ENCODE assay signal across 26 cellular contexts in the genomic region with DNA sequence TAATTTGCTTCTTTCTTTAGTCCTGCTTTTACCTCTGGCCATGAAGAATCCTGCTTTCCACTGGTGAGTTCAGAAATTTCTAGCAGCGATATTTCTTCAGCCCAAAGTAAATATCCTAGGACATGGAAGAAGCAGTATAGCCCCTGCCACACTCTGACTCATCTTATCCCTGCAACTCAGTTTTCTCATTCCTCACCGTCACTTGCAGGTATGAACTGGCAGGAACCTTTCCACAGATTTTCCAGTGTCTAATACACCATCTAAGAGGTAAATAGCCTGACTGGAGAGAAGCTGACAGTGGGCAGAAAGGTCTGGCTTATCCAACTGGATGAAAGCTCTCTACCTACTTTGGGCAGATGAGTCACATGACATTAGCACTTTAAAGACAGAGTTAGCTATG.
"Had no signal": no experiment of that assay in that cellular context is flagged by ENCODE, and none has a peak within 500 bp of the region (broad histone marks: within the 10 kb centered on the region; RNA-seq: fewer than 3 reads in every experiment).

No MANE protein-coding gene starts in this region.

- H3K4me3 ChIP-seq: ascending aorta, body of pancreas, cardiac muscle cell, SK-N-MC had no signal

- H3K4me1 Mint-ChIP-seq: activated naive CD8-positive, alpha-beta T cell treated with anti-CD3 and anti-CD28 coated beads, Interleukin-2, amount 50 U/mL, for 24 hours; IgD-negative memory B cell had no signal

- H3K9me3 ChIP-seq: ascending aorta, body of pancreas had no signal

- H3K4me1 ChIP-seq: ascending aorta had no signal

- ATAC-seq: activated naive CD4-positive, alpha-beta T cell treated with anti-CD3 and anti-CD28 coated beads, Interleukin-2, amount 50 U/mL, for 72 hours; activated naive CD8-positive, alpha-beta T cell treated with anti-CD3 and anti-CD28 coated beads, Interleukin-2, amount 50 U/mL, for 24 hours; activated T-cell treated with anti-CD3 and anti-CD28 coated beads, Interleukin-2, amount 50 U/mL, for 4 hours; body of pancreas; T-cell had no signal

- H3K36me3 Mint-ChIP-seq: activated CD4-positive, alpha-beta memory T cell treated with anti-CD3 and anti-CD28 coated beads for 36 hours; IgD-negative memory B cell; T-cell had no signal

- H3K27ac ChIP-seq: ascending aorta, body of pancreas, cardiac muscle cell, SK-N-MC, VCaP had no signal

- H3K4me3 Mint-ChIP-seq: activated CD4-positive, alpha-beta memory T cell treated with anti-CD3 and anti-CD28 coated beads for 36 hours; activated CD4-positive, alpha-beta T cell treated with anti-CD3 and anti-CD28 coated beads, Interleukin-2, amount 10 ng/mL, durations not matched to agents 7 days and 5 days; activated naive CD8-positive, alpha-beta T cell treated with anti-CD3 and anti-CD28 coated beads, Interleukin-2, amount 50 U/mL, for 24 hours; activated T-cell treated with anti-CD3 and anti-CD28 coated beads, Interleukin-2, amount 50 U/mL, for 4 hours; IgD-negative memory B cell; T-cell had no signal

- H3K36me3 ChIP-seq: ascending aorta, cardiac muscle cell had no signal

- H3K27ac Mint-ChIP-seq: activated CD4-positive, alpha-beta memory T cell treated with anti-CD3 and anti-CD28 coated beads for 36 hours; activated CD4-positive, alpha-beta T cell treated with anti-CD3 and anti-CD28 coated beads, Interleukin-2, amount 10 ng/mL, durations not matched to agents 7 days and 5 days; activated naive CD4-positive, alpha-beta T cell treated with anti-CD3 and anti-CD28 coated beads, Interleukin-2, amount 50 U/mL, for 72 hours; activated naive CD8-positive, alpha-beta T cell treated with anti-CD3 and anti-CD28 coated beads, Interleukin-2, amount 50 U/mL, for 24 hours; IgD-negative memory B cell; T-cell had no signal

- H3K27me3 Mint-ChIP-seq: activated CD4-positive, alpha-beta memory T cell treated with anti-CD3 and anti-CD28 coated beads for 36 hours; activated CD4-positive, alpha-beta T cell treated with anti-CD3 and anti-CD28 coated beads, Interleukin-2, amount 10 ng/mL, durations not matched to agents 7 days and 5 days; activated naive CD8-positive, alpha-beta T cell treated with anti-CD3 and anti-CD28 coated beads, Interleukin-2, amount 50 U/mL, for 24 hours; IgD-negative memory B cell; T-cell had no signal

- DNase-seq: activated CD4-positive, alpha-beta memory T cell treated with anti-CD3 and anti-CD28 coated beads for 36 hours; activated CD4-positive, alpha-beta T cell treated with anti-CD3 and anti-CD28 coated beads, Interleukin-2, amount 10 ng/mL, durations not matched to agents 7 days and 5 days; activated CD4-positive, CD25-positive, alpha-beta regulatory T cell; activated CD8-positive, alpha-beta memory T cell treated with anti-CD3 and anti-CD28 coated beads for 24 hours; activated effector memory CD4-positive, alpha-beta T cell treated with anti-CD3 and anti-CD28 coated beads, Interleukin-2, amount 50 U/mL, for 16 hours; activated naive CD4-positive, alpha-beta T cell treated with Interleukin-2 at 50 U/mL for 16 hours; activated naive CD8-positive, alpha-beta T cell treated with anti-CD3 and anti-CD28 coated beads, Interleukin-2, amount 50 U/mL, for 24 hours; activated T-cell treated with anti-CD3 and anti-CD28 coated beads, Interleukin-2, amount 50 U/mL, for 4 hours; amniotic stem cell; body of pancreas; KG1; NCI-H1105; NCI-H1436; NCI-H1694 treated with DMSO at 0.1 percent for 48 hours; NCI-H2081; NCI-H510A treated with DMSO at 0.1 percent for 48 hours; SIG-M5; T-cell; T-helper 2 cell; T1000 had no signal

- H3K9me3 Mint-ChIP-seq: activated CD4-positive, alpha-beta T cell treated with anti-CD3 and anti-CD28 coated beads, Interleukin-2, amount 10 ng/mL, durations not matched to agents 7 days and 5 days had no signal

- H3K27me3 ChIP-seq: ascending aorta, body of pancreas, cardiac muscle cell had no signal
